ENCODE assay signal across 9 cellular contexts in genomic region chr19:12802267-12803106, GRCh38. TPM values are rescaled to one million over a fixed set of nuclear protein-coding genes. Genes with fewer than 3 reads are reported as not detected.
A peak's percentile ranks its signal among the peaks of the same experiment; 100 is the strongest.
DNase-seq lines count a peak whose midpoint lies in the region; ATAC-seq and TF ChIP-seq lines count a peak whose summit lies in the region.
"Had no signal": no experiment of that assay in that cellular context is flagged by ENCODE, and none has a peak within 500 bp of the region (broad histone marks: within the 10 kb centered on the region; RNA-seq: fewer than 3 reads in every experiment).

No MANE protein-coding gene starts in this region.

- no peaks in the 10 kb centered on the region for H3K9me3 ChIP-seq in SK-N-MC (ENCODE audit: low read depth, low read length)

- peak overlapping the region; percentile 33 for H3K27ac Mint-ChIP-seq in progenitor cell of endocrine pancreas

- peak overlapping the region; percentile 92 for H3K4me3 Mint-ChIP-seq in progenitor cell of endocrine pancreas (ENCODE audit: low read depth)

- DNase-seq in GM03348 (ENCODE audit: low spot score) (peak; percentile 45), SK-N-MC (ENCODE audit: low read depth, low spot score) (no peak), fibroblast of pulmonary artery (ENCODE audit: low read depth) (peak; percentile 14), progenitor cell of endocrine pancreas (ENCODE audit: low spot score, unreplicated experiment) (no peak), HPDE6-E6E7 (ENCODE audit: extremely low spot score) (no peak), dedifferentiated amniotic fluid mesenchymal stem cell (ENCODE audit: extremely low spot score) (no peak), NCI-H446 treated with DMSO at 0.1 percent for 48 hours (lab: John Stamatoyannopoulos, UW) (no peak)

- TF ChIP-seq CTCF in fibroblast of pulmonary artery (IDR thresholded peaks at IDR 0.05; ENCODE audit: low read length, missing control alignments) (peak; percentile 4), progenitor cell of endocrine pancreas (IDR thresholded peaks at IDR 0.05; ENCODE audit: unreplicated experiment) (no peak)

- H3K27ac ChIP-seq in SK-N-MC = no peak overlapping the region

- ATAC-seq in HG02885 (IDR thresholded peaks at IDR 0.05; ENCODE audit: poor library complexity, unreplicated experiment) = no peak

- peaks cover 3% of the 10 kb centered on the region for H3K27me3 Mint-ChIP-seq in progenitor cell of endocrine pancreas

- peak overlapping the region; percentile 97 for H3K4me3 ChIP-seq in SK-N-MC
- peak overlapping the region; percentile 86 for H3K4me3 ChIP-seq in fibroblast of pulmonary artery (replicated peaks; ENCODE audit: low read depth, low read length)

- H3K36me3 ChIP-seq in SK-N-MC (ENCODE audit: insufficient read depth, low read length) = peaks cover 19% of the 10 kb centered on the region

- peaks cover 25% of the 10 kb centered on the region for H3K4me1 Mint-ChIP-seq in progenitor cell of endocrine pancreas (ENCODE audit: low read depth)

- peaks cover 4% of the 10 kb centered on the region for H3K36me3 Mint-ChIP-seq in progenitor cell of endocrine pancreas (ENCODE audit: insufficient read depth)

- no peaks in the 10 kb centered on the region for H3K9me3 Mint-ChIP-seq in progenitor cell of endocrine pancreas (ENCODE audit: low read depth)

- peak overlapping the region; percentile 90 for H3K9ac ChIP-seq in SK-N-MC (ENCODE audit: insufficient read length)

RNA-seq across cellular contexts. Expression of gene THSD8, which starts 0.6 kb away (rescaled TPM):
- total RNA-seq in progenitor cell of endocrine pancreas = 16.5 and 22.7 TPM in 2 replicates
- total RNA-seq: myocyte had no signal

RNA-seq across cellular contexts. Expression of gene PRDX2, which starts 0.9 kb away (rescaled TPM):
- 524 and 554 TPM in 2 replicates for total RNA-seq in progenitor cell of endocrine pancreas

RNA-seq across cellular contexts. Expression of gene RNASEH2A, which starts 3.9 kb away (rescaled TPM):
- 32.8 and 37.4 TPM in 2 replicates for total RNA-seq in progenitor cell of endocrine pancreas

RNA-seq across cellular contexts. Expression of gene JUNB, which starts 11.2 kb away (rescaled TPM):
- total RNA-seq in progenitor cell of endocrine pancreas = 5.7 and 6.0 TPM in 2 replicates

RNA-seq across cellular contexts. Expression of gene HOOK2, which starts 27.1 kb away (rescaled TPM):
- 115 TPM in 2 replicates for total RNA-seq in progenitor cell of endocrine pancreas

Comparison
In these comparisons a context has a peak if more than half of its experiments do, and no peak if none do; other contexts are left out.
1. DNase-seq: peak in GM03348 (single experiment) and fibroblast of pulmonary artery (single experiment); none in SK-N-MC (single experiment), progenitor cell of endocrine pancreas (single experiment), HPDE6-E6E7 (single experiment), dedifferentiated amniotic fluid mesenchymal stem cell (single experiment) and NCI-H446 treated with DMSO at 0.1 percent for 48 hours (single experiment).